ENCODE assay signal across 1 cellular context in genomic region chr20:52893498-52893897, GRCh38.
TF ChIP-seq lines count a peak whose summit lies in the region.

No MANE protein-coding gene starts in this region.

TF ChIP-seq in HepG2, 621 proteins besides CTCF, POLR2A, EP300 and RAD21 (continued from another document):
- TF ChIP-seq HNF1B (CRISPR knock-in tag; IDR thresholded peaks at IDR 0.05) (no peak), ATF7 (IDR thresholded peaks at IDR 0.05) (peak; percentile 99), ATF7 (CRISPR knock-in tag; IDR thresholded peaks at IDR 0.05) (no peak), NFAT5 (CRISPR knock-in tag; IDR thresholded peaks at IDR 0.05) (no peak), ATF2 (CRISPR knock-in tag; IDR thresholded peaks at IDR 0.05) (no peak), RERE (CRISPR knock-in tag; IDR thresholded peaks at IDR 0.05; ENCODE audit: low read depth) (no peak), MAFF (IDR thresholded peaks at IDR 0.05; ENCODE audit: low read depth, low read length) (0 out of 2 replicates have a peak, but pooled peaks have one; percentile 9), MAFK (conservative IDR thresholded peaks at IDR 0.05 in 1 of 2, IDR thresholded peaks at IDR 0.05 in 1 of 2; ENCODE audit: low read length in 2 of 2) (peak; percentile 31 to 57; a peak in 2 of 4 replicates)
